ENCODE assay signal across 24 cellular contexts in the genomic region with DNA sequence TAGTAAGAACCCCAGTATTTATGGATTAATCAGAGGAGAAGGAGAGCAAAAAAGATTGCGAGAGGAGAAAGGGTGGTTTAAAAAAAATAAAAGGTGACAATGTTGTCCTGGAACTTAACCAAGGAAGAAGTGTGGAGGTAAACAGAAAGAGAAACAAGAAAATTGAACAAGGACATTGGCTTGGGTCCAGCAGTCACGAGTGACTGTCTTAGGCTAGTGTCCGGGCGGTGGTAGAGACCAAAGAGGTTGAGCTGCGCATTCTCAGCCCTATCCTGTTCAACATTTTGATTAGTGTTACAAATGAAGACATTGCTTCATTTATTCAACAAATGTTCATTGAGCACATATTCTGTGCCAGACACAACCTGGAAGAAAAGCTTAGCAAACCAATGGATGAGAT.
DNase-seq lines count a peak whose midpoint lies in the region; ATAC-seq, FAIRE-seq and TF ChIP-seq lines count a peak whose summit lies in the region.
"Had no signal": no experiment of that assay in that cellular context is flagged by ENCODE, and none has a peak within 500 bp of the region (broad histone marks: within the 10 kb centered on the region; RNA-seq: fewer than 3 reads in every experiment).

No MANE protein-coding gene starts in this region.

- CTCF ChIA-PET in HEK293 (lab: Yijun Ruan, JAX): interaction anchor here (0.5 to 0.9 kb wide), 2 partner anchors 12 to 198 kb away, joined by 3 read pairs; no protein-coding TSS in a partner anchor

- no peak overlapping the region for H3K27ac ChIP-seq in HEK293 (ENCODE audit: extremely low read depth, low read depth, low read length)
- no peak overlapping the region for H3K27ac ChIP-seq in small intestine (ENCODE audit: low read depth in 1 of 2, low read length in 1 of 2)
- H3K27ac ChIP-seq in GM23248: no peak overlapping the region
- H3K27ac ChIP-seq: A549; BLaER1 treated with 17β-estradiol and CSF1 and Interleukin-3, amounts not matched to agents 10 nM and 100 nM had no signal

- H3K4me1 ChIP-seq in HEK293 (ENCODE audit: control insufficient read depth, insufficient read depth, low read length): peaks cover 13% of the 10 kb centered on the region
- H3K4me1 ChIP-seq in small intestine (ENCODE audit: control insufficient read depth in 2 of 2, insufficient read depth in 1 of 2, low read depth in 1 of 2, low read length in 1 of 2): no peaks in the 10 kb centered on the region
- H3K4me1 ChIP-seq in GM23248 (ENCODE audit: insufficient read depth): no peaks in the 10 kb centered on the region
- H3K4me1 ChIP-seq: A549; BE2C; BLaER1 treated with 17β-estradiol and CSF1 and Interleukin-3, amounts not matched to agents 10 nM and 100 nM had no signal

- no peak for FAIRE-seq in small intestine (lab: Jason Lieb, UNC)
- FAIRE-seq: A549, GM12891, GM18507, H1 had no signal

- no peak overlapping the region for H3K9ac ChIP-seq in GM23248
- H3K9ac ChIP-seq: BLaER1 treated with 17β-estradiol and CSF1 and Interleukin-3, amounts not matched to agents 10 nM and 100 nM had no signal

- H3K4me3 ChIP-seq in HEK293 (ENCODE audit: low read depth, low read length): no peak overlapping the region
- no peak overlapping the region for H3K4me3 ChIP-seq in small intestine (ENCODE audit: low read depth in 1 of 2, low read length in 2 of 2)
- H3K4me3 ChIP-seq in GM23248: no peak overlapping the region
- H3K4me3 ChIP-seq: A549; BLaER1 treated with 17β-estradiol and CSF1 and Interleukin-3, amounts not matched to agents 10 nM and 100 nM had no signal

- H3K9me3 ChIP-seq in HEK293 (ENCODE audit: control insufficient read depth, insufficient read depth, low read depth, low read length) (no peaks in the 10 kb centered on the region), small intestine (ENCODE audit: control insufficient read depth, low read depth) (no peaks in the 10 kb centered on the region), GM23248 (ENCODE audit: low read depth) (no peaks in the 10 kb centered on the region)
- H3K9me3 ChIP-seq: A549, BE2C had no signal

- H3F3A ChIP-seq in GM23248 (ENCODE audit: insufficient read depth): no peaks in the 10 kb centered on the region

- WGBS in small intestine, 3 donors: 59 to 67% (median 62%) methylated on average over 5 of the region's 5 CpGs
- WGBS in GM23248 (ENCODE audit: low coverage in 1 of 2, low lambda C conversion rate in 2 of 2, missing lambda C conversion rate in 2 of 2), 2 experiments: 33 to 34% methylated on average over 5 of the region's 5 CpGs

- no peak for TF ChIP-seq CTCF in HEK293 (tag by site-specific recombination; IDR thresholded peaks at IDR 0.05)

- H2AFZ ChIP-seq in GM23248: no peak overlapping the region

- H3K4me2 ChIP-seq in GM23248 (ENCODE audit: unreplicated experiment): no peak overlapping the region
- H3K4me2 ChIP-seq: A549; BLaER1 treated with 17β-estradiol and CSF1 and Interleukin-3, amounts not matched to agents 10 nM and 100 nM had no signal

- POLR2A ChIA-PET in HEK293 (lab: Yijun Ruan, JAX): no interaction called here

- no peaks in the 10 kb centered on the region for H3K79me2 ChIP-seq in GM23248 (ENCODE audit: insufficient read depth)

- DNase-seq in OCI-M1 (lab: John Stamatoyannopoulos, UW) (peak; percentile 28), left colon (peak in 1 of 2 donors; percentile 32), small intestine (peak; percentile 48), posterior cingulate gyrus (no peak), GM23248 (no peak), D341Med (ENCODE audit: low spot score) (no peak), NCI-H2196 treated with DMSO at 0.1 percent for 48 hours (lab: John Stamatoyannopoulos, UW; ENCODE audit: unreplicated experiment) (no peak)
- DNase-seq: 8988T; ACHN; AML-193; BE2C; CD4-positive, alpha-beta T cell; CD8-positive, alpha-beta memory T cell; DMS53; DMS79 treated with DMSO at 0.1 percent for 48 hours; GF-D8; H7; HCEC 1CT had no signal

- H3K36me3 ChIP-seq in HEK293 (ENCODE audit: control insufficient read depth in 2 of 2, insufficient read depth in 1 of 2, low read length in 2 of 2) (no peaks in the 10 kb centered on the region), small intestine (ENCODE audit: control insufficient read depth in 2 of 2, insufficient read depth in 2 of 2, low read length in 2 of 2) (no peaks in the 10 kb centered on the region), GM23248 (ENCODE audit: low read depth) (no peaks in the 10 kb centered on the region)
- H3K36me3 ChIP-seq: BE2C; BLaER1 treated with 17β-estradiol and CSF1 and Interleukin-3, amounts not matched to agents 10 nM and 100 nM had no signal

- H3K27me3 ChIP-seq in small intestine (ENCODE audit: control insufficient read depth in 2 of 2, insufficient read depth in 2 of 2, low read length in 2 of 2): no peaks in the 10 kb centered on the region
- no peaks in the 10 kb centered on the region for H3K27me3 ChIP-seq in GM23248 (replicated peaks; ENCODE audit: insufficient read depth)
- H3K27me3 ChIP-seq: BE2C had no signal

- no peaks in the 10 kb centered on the region for H4K20me1 ChIP-seq in GM23248 (ENCODE audit: insufficient read depth)
- H4K20me1 ChIP-seq: BLaER1 treated with 17β-estradiol and CSF1 and Interleukin-3, amounts not matched to agents 10 nM and 100 nM had no signal

- no peaks in the 10 kb centered on the region for H3K9me2 ChIP-seq in GM23248 (ENCODE audit: insufficient read depth)

- intact Hi-C loops in left colon (cut with DNase I, micrococcal nuclease) (no loop called here), posterior cingulate gyrus (cut with DNase I) (no loop called here)

- ATAC-seq in left colon: peak; percentile 27
- ATAC-seq: A549 had no signal

- in situ Hi-C loops in GM23248 (cut with MboI): no loop called here

TF ChIP-seq in HEK293, 187 proteins besides CTCF, POLR2A, EP300 and RAD21:
- TF ChIP-seq ZNF768 (tag by site-specific recombination; IDR thresholded peaks at IDR 0.05): no peak
- 0 out of 2 replicates have a peak, but pooled peaks have one; percentile 20 for TF ChIP-seq ZNF664 (tag by site-specific recombination; IDR thresholded peaks at IDR 0.05)
TF ChIP-seq in HEK293: peak in this region for 1.

Comparison
In these comparisons a context has a peak if more than half of its experiments do, and no peak if none do; other contexts are left out.
1. DNase-seq: peak in OCI-M1 (single experiment) and small intestine (single experiment); none in posterior cingulate gyrus (0 of 10), GM23248 (single experiment), D341Med (single experiment) and NCI-H2196 treated with DMSO at 0.1 percent for 48 hours (single experiment).